22 cellular contexts compared by ENCODE assay signal in the genomic region with DNA sequence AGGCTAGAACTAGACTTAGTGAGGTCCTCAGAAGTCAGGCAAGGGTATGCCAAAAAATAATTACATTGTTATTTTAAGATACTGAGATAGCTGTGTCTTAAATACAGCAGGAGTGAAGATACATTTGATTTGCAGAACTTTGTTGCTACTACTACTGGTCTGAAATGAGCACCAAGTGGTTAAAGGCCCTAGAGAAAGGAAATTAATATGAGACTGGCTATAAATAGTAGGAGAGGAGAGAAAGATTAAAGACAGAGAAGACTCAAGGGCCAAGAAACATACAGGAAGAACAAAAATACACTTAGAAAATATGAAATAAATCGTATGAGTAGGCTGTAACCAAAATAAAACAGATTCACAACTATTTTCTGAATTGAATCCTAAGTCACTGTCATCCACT.
"Had no signal": no experiment of that assay in that cellular context is flagged by ENCODE, and none has a peak within 500 bp of the region (broad histone marks: within the 10 kb centered on the region; RNA-seq: fewer than 3 reads in every experiment).

No MANE protein-coding gene starts in this region.

- H3K4me1 ChIP-seq: foreskin keratinocyte, parathyroid adenoma, testis had no signal

- H2AFZ ChIP-seq: parathyroid adenoma had no signal

- H3K36me3 ChIP-seq: uterus had no signal

- H3K4me3 ChIP-seq: adrenal gland, ascending aorta, left ventricle myocardium inferior, testis, uterus had no signal

- H3K9me3 ChIP-seq: adrenal gland, ascending aorta, left ventricle myocardium inferior, testis, uterus had no signal

- H3K27ac ChIP-seq: adrenal gland, brain microvascular endothelial cell, foreskin keratinocyte, left ventricle myocardium inferior, parathyroid adenoma, testis, uterus had no signal

- H3K4me1 Mint-ChIP-seq: nephron progenitor cell had no signal

- H3K27me3 ChIP-seq: adrenal gland, ascending aorta, brain microvascular endothelial cell, foreskin keratinocyte, testis, uterus had no signal

- H3K27me3 Mint-ChIP-seq: activated naive CD4-positive, alpha-beta T cell treated with anti-CD3 and anti-CD28 coated beads, Interleukin-2, amount 50 U/mL, for 24 hours; T-cell had no signal

- ATAC-seq: foreskin keratinocyte, sciatic nerve, T-cell had no signal

- FAIRE-seq: small intestine, TTC549 had no signal

- DNase-seq: activated CD4-positive, alpha-beta T cell treated with anti-CD3 and anti-CD28 coated beads, Interleukin-2, amount 50 U/mL, for 4 hours; activated gamma-delta T cell; adrenal gland; brain microvascular endothelial cell; central memory CD4-positive, alpha-beta T cell; effector memory CD4-positive, alpha-beta T cell; foreskin keratinocyte; kidney glomerular epithelial cell; left ventricle myocardium inferior; nephron progenitor cell; small intestine; stimulated activated naive CD4-positive, alpha-beta T cell; T-cell; testis; trophoblast cell; uterus had no signal

- H3K4me3 Mint-ChIP-seq: activated naive CD4-positive, alpha-beta T cell treated with anti-CD3 and anti-CD28 coated beads, Interleukin-2, amount 50 U/mL, for 24 hours; activated T-helper 1 cell treated with anti-CD3 and anti-CD28 coated beads, Interleukin-12 subunit alpha, Interleukin-12 subunit beta, Interleukin-2, Interleukin-4 antibody, amounts not matched to agents 30 ng/mL and 10 ng/mL and 1 ng/mL, durations not matched to agents 14 hours and 24 hours and 36 hours; nephron progenitor cell; T-cell had no signal

- H3K9me3 Mint-ChIP-seq: activated naive CD4-positive, alpha-beta T cell treated with anti-CD3 and anti-CD28 coated beads, Interleukin-2, amount 50 U/mL, for 24 hours; activated T-helper 1 cell treated with anti-CD3 and anti-CD28 coated beads, Interleukin-12 subunit alpha, Interleukin-12 subunit beta, Interleukin-2, Interleukin-4 antibody, amounts not matched to agents 30 ng/mL and 10 ng/mL and 1 ng/mL, durations not matched to agents 14 hours and 24 hours and 36 hours; T-cell had no signal

- H3K27ac Mint-ChIP-seq: activated naive CD4-positive, alpha-beta T cell treated with anti-CD3 and anti-CD28 coated beads, Interleukin-2, amount 50 U/mL, for 24 hours; activated T-helper 1 cell treated with anti-CD3 and anti-CD28 coated beads, Interleukin-12 subunit alpha, Interleukin-12 subunit beta, Interleukin-2, Interleukin-4 antibody, amounts not matched to agents 30 ng/mL and 10 ng/mL and 1 ng/mL, durations not matched to agents 14 hours and 24 hours and 36 hours; nephron progenitor cell; T-cell had no signal

- H3K9ac ChIP-seq: parathyroid adenoma had no signal

- H3K79me2 ChIP-seq: parathyroid adenoma had no signal
